In genomic region chr1:156282479-156283222, GRCh38 we compare ENCODE assay signal across 7 cellular contexts. TPM values are rescaled to one million over a fixed set of nuclear protein-coding genes. Genes with fewer than 3 reads are reported as not detected.
DNase-seq lines count a peak whose midpoint lies in the region; ATAC-seq, FAIRE-seq and TF ChIP-seq lines count a peak whose summit lies in the region.

Gene SMG5, minus strand, starts transcription at chr1:156282825. Its CDS starts 145 bp downstream, at chr1:156282680.

- DNase-seq in GM18507 (ENCODE audit: extremely low spot score, insufficient read length, low read depth) (peak; percentile 88), NCI-H2029 treated with DMSO at 0.1 percent for 48 hours (lab: John Stamatoyannopoulos, UW) (peak; percentile 85), T-helper 9 cell (peak; percentile 91), astrocyte of the cerebellum (ENCODE audit: low read depth) (peak; percentile 98), hepatic stellate cell (ENCODE audit: low spot score) (peak; percentile 95), renal cortical epithelial cell (ENCODE audit: low read depth) (peak; percentile 98)

- ATAC-seq in HG02981 (IDR thresholded peaks at IDR 0.05; ENCODE audit: unreplicated experiment) = peak; percentile 78

- FAIRE-seq in GM18507 (lab: Jason Lieb, UNC) = peak; percentile 94

- H3K4me3 ChIP-seq in astrocyte of the cerebellum (ENCODE audit: low read depth, low read length) = peak within 1 kb of the TSS; percentile 64

- TF ChIP-seq CTCF in astrocyte of the cerebellum (IDR thresholded peaks at IDR 0.05; ENCODE audit: low read depth, low read length, missing control alignments) = no peak

- in situ Hi-C loops in astrocyte of the cerebellum (cut with HindIII; ENCODE audit: low sequenced_read_pairs) = loop anchor here (5.0 kb wide), 1 partner anchor 145 kb away; no protein-coding TSS in a partner anchor

RNA-seq across cellular contexts. Expression of gene SMG5, which starts in this region (rescaled TPM):
- 58.5 and 92.8 TPM in 2 replicates for total RNA-seq in renal cortical epithelial cell

Comparison
In these comparisons a context has a peak if more than half of its experiments do, and no peak if none do; other contexts are left out.
1. Peak in every context shown above with its lines: DNase-seq, ATAC-seq and H3K4me3 ChIP-seq.